10 cellular contexts compared by ENCODE assay signal in genomic region chr19:372306-372890, GRCh38. TPM values are rescaled to one million over a fixed set of nuclear protein-coding genes. Genes with fewer than 3 reads are reported as not detected.
A peak's percentile ranks its signal among the peaks of the same experiment; 100 is the strongest.
DNase-seq lines count a peak whose midpoint lies in the region; ATAC-seq and TF ChIP-seq lines count a peak whose summit lies in the region.
"Had no signal": no experiment of that assay in that cellular context is flagged by ENCODE, and none has a peak within 500 bp of the region (broad histone marks: within the 10 kb centered on the region; RNA-seq: fewer than 3 reads in every experiment).

No MANE protein-coding gene starts in this region.

- H3K9ac ChIP-seq in Loucy (ENCODE audit: low read depth, low read length, poor library complexity, severe bottlenecking) = no peak overlapping the region
- no peak overlapping the region for H3K9ac ChIP-seq in H9 (ENCODE audit: extremely low read depth, insufficient read length, low read length)

- H3K36me3 Mint-ChIP-seq in chondrocyte (ENCODE audit: low read depth) (no peaks in the 10 kb centered on the region), H9 (ENCODE audit: insufficient read depth in 1 of 3, low read depth in 3 of 3) (peaks cover 0 to 4% (median 3%) of the 10 kb centered on the region in 3 experiments; a peak in 4 of 7 replicates)

- peak overlapping the region; percentile 55 for H3K27ac Mint-ChIP-seq in chondrocyte (ENCODE audit: unreplicated experiment)
- no peak overlapping the region; a peak in 1 of 7 replicates for H3K27ac Mint-ChIP-seq in H9
- H3K27ac Mint-ChIP-seq: activated T-cell treated with anti-CD3 and anti-CD28 coated beads, Interleukin-2, amount 50 U/mL, for 72 hours had no signal

- no peak overlapping the region for H2BK5ac ChIP-seq in H9 (ENCODE audit: insufficient read length, low read length)

- H4K5ac ChIP-seq in H9 (ENCODE audit: insufficient read length, low read depth, low read length) = no peak overlapping the region

- H3K23me2 ChIP-seq in H9 (ENCODE audit: insufficient read length, low read depth, low read length, poor library complexity, severe bottlenecking) = no peaks in the 10 kb centered on the region

- H3K9me3 Mint-ChIP-seq in chondrocyte (ENCODE audit: low read depth) (no peaks in the 10 kb centered on the region), H9 (peaks cover 3 to 4% of the 10 kb centered on the region in 2 experiments; a peak in 3 of 5 replicates)
- H3K9me3 Mint-ChIP-seq: activated T-cell treated with anti-CD3 and anti-CD28 coated beads, Interleukin-2, amount 50 U/mL, for 72 hours had no signal

- ATAC-seq in activated CD4-positive, CD25-positive, alpha-beta regulatory T cell treated with anti-CD3 and anti-CD28 coated beads, Interleukin-2, amount 50 U/mL, for 24 hours = no peak
- ATAC-seq: activated T-cell treated with anti-CD3 and anti-CD28 coated beads, Interleukin-2, amount 50 U/mL, for 72 hours had no signal

- no peak overlapping the region for H2AK5ac ChIP-seq in H9 (ENCODE audit: insufficient read length, low read length)

- no peak overlapping the region for H3K4ac ChIP-seq in H9 (ENCODE audit: low read depth, low read length)

- no peak overlapping the region for H3K4me3 ChIP-seq in Loucy (ENCODE audit: low read length, poor library complexity, severe bottlenecking)
- H3K4me3 ChIP-seq: pancreas had no signal

- H3K27me3 ChIP-seq in Loucy (ENCODE audit: insufficient read depth, low read length, poor library complexity, severe bottlenecking) (no peaks in the 10 kb centered on the region), H9 (ENCODE audit: insufficient read depth, low read length) (no peaks in the 10 kb centered on the region)
- H3K27me3 ChIP-seq: pancreas had no signal

- H3K79me2 ChIP-seq in Loucy (ENCODE audit: insufficient read depth, low read length) (no peaks in the 10 kb centered on the region), H9 (ENCODE audit: insufficient read depth, low read length) (no peaks in the 10 kb centered on the region)

- H3K9me3 ChIP-seq in Loucy (ENCODE audit: insufficient read depth, low read depth, low read length) (no peaks in the 10 kb centered on the region; the same call in 1 of the 2 replicates), H9 (ENCODE audit: control insufficient read depth, low read depth, low read length) (no peaks in the 10 kb centered on the region)
- H3K9me3 ChIP-seq: pancreas had no signal

- no peak overlapping the region for H2BK120ac ChIP-seq in H9 (ENCODE audit: low read depth, low read length, poor library complexity, severe bottlenecking)

- peaks cover 3% of the 10 kb centered on the region for H3K4me1 ChIP-seq in Loucy (ENCODE audit: insufficient read depth, low read length, poor library complexity, severe bottlenecking)
- H3K4me1 ChIP-seq in H9 (ENCODE audit: insufficient read depth, low read length) = no peaks in the 10 kb centered on the region
- H3K4me1 ChIP-seq: pancreas had no signal

- no peak overlapping the region for H4K91ac ChIP-seq in H9 (ENCODE audit: insufficient read length, low read depth, low read length)

- no peaks in the 10 kb centered on the region for H3K79me1 ChIP-seq in H9 (ENCODE audit: insufficient read depth, low read depth, low read length, poor library complexity, severe bottlenecking)

- H2BK20ac ChIP-seq in H9 (ENCODE audit: low read depth, low read length, poor library complexity, severe bottlenecking) = no peak overlapping the region

- no peak overlapping the region for H3K27ac ChIP-seq in H9 (ENCODE audit: insufficient read length, low read depth, low read length)
- H3K27ac ChIP-seq: pancreas had no signal

- no peak overlapping the region for H3K18ac ChIP-seq in H9 (ENCODE audit: insufficient read length, low read depth, low read length)

- no peak overlapping the region for H4K8ac ChIP-seq in H9 (replicated peaks; ENCODE audit: insufficient read length, low read depth, low read length)

- WGBS in H9 (ENCODE audit: extremely low coverage, insufficient read length, low lambda C conversion rate) = no CpG with 5 or more reads among the region's 14 CpGs

- DNase-seq in AG09319 (ENCODE audit: extremely low read depth, low read depth) (peak; percentile 54), chondrocyte (ENCODE audit: low spot score) (peak; percentile 84), lung microvascular endothelial cell (ENCODE audit: low read depth in 2 of 2) (peak; percentile 37 to 71), NCI-H748 treated with DMSO at 0.1 percent for 48 hours (lab: John Stamatoyannopoulos, UW) (no peak), NCI-H82 (lab: John Stamatoyannopoulos, UW) (no peak), H9 (no peak)
- DNase-seq: activated T-cell treated with anti-CD3 and anti-CD28 coated beads, Interleukin-2, amount 50 U/mL, for 72 hours; pancreas had no signal

- H3K9me2 ChIP-seq in Loucy (replicated peaks; ENCODE audit: low read depth, low read length) = no peaks in the 10 kb centered on the region

- no peaks in the 10 kb centered on the region for H3K36me3 ChIP-seq in Loucy (ENCODE audit: insufficient read depth, low read length)
- H3K36me3 ChIP-seq: pancreas had no signal

- H2BK15ac ChIP-seq in H9 (ENCODE audit: low read depth, low read length) = no peak overlapping the region

- no peaks in the 10 kb centered on the region for H3F3A ChIP-seq in Loucy (ENCODE audit: low read depth)

- H3K14ac ChIP-seq in H9 (ENCODE audit: insufficient read depth, low read length) = no peak overlapping the region

- TF ChIP-seq CTCF in AG09319 (IDR thresholded peaks at IDR 0.05; ENCODE audit: low read depth, low read length) = no peak
- no peak for TF ChIP-seq CTCF in Loucy (conservative IDR thresholded peaks at IDR 0.05; ENCODE audit: low read length)
- no peak for TF ChIP-seq CTCF in chondrocyte (IDR thresholded peaks at IDR 0.05)
- no peak for TF ChIP-seq CTCF in H9 (conservative IDR thresholded peaks at IDR 0.05)

- H3K4me3 Mint-ChIP-seq in chondrocyte (ENCODE audit: unreplicated experiment) (no peak overlapping the region), H9 (no peak overlapping the region)
- H3K4me3 Mint-ChIP-seq: activated T-cell treated with anti-CD3 and anti-CD28 coated beads, Interleukin-2, amount 50 U/mL, for 72 hours had no signal

- no peak overlapping the region for H3T11ph ChIP-seq in H9 (ENCODE audit: low read length)

- H3K4me2 ChIP-seq in Loucy (ENCODE audit: low read depth, low read length, poor library complexity, severe bottlenecking) = peak overlapping the region; percentile 29
- no peak overlapping the region for H3K4me2 ChIP-seq in H9 (ENCODE audit: insufficient read depth, insufficient read length, low read length)

- no peak overlapping the region for H2AFZ ChIP-seq in Loucy (ENCODE audit: low read length)
- no peak overlapping the region for H2AFZ ChIP-seq in H9 (ENCODE audit: low read length)

- H3K56ac ChIP-seq in H9 (ENCODE audit: insufficient read length, low read depth, low read length) = no peak overlapping the region

- H4K20me1 ChIP-seq in Loucy (ENCODE audit: insufficient read depth, low read length, poor library complexity, severe bottlenecking) (no peaks in the 10 kb centered on the region), H9 (ENCODE audit: control insufficient read depth, insufficient read depth, insufficient read length) (no peaks in the 10 kb centered on the region)

- H3K4me1 Mint-ChIP-seq in chondrocyte (ENCODE audit: low read depth) (peaks cover 12% of the 10 kb centered on the region), H9 (peaks cover 0 to 9% of the 10 kb centered on the region in 2 experiments; a peak in 1 of 4 replicates)

- no peak overlapping the region for H2BK12ac ChIP-seq in H9 (ENCODE audit: insufficient read length, low read depth, low read length)

- H3K23ac ChIP-seq in H9 (ENCODE audit: insufficient read length, low read depth, low read length) = no peak overlapping the region

- H3K27me3 Mint-ChIP-seq in chondrocyte (ENCODE audit: low read depth) (peaks cover 30% of the 10 kb centered on the region), H9 (ENCODE audit: low read depth) (peaks cover 27% of the 10 kb centered on the region)

RNA-seq across cellular contexts. Expression of gene MIER2, which starts 27.8 kb away (rescaled TPM):
- total RNA-seq in chondrocyte (40.2 to 44.5 TPM (median 42.4 TPM) in 3 replicates), lung microvascular endothelial cell (6.5 and 6.9 TPM in 2 replicates), H9 (2021) (60.5 TPM in 2 replicates)

RNA-seq across cellular contexts. Expression of gene C2CD4C, which starts 36.5 kb away (rescaled TPM):
- total RNA-seq in chondrocyte (1.1 to 1.4 TPM (median 1.4 TPM) in 3 replicates), lung microvascular endothelial cell (2.0 and 7.5 TPM in 2 replicates), H9 (2021) (14.6 and 15.4 TPM in 2 replicates)

Comparison
In these comparisons a context has a peak if more than half of its experiments do, and no peak if none do; other contexts are left out.
1. DNase-seq: peak in AG09319 (single experiment), chondrocyte (single experiment) and lung microvascular endothelial cell (2 of 2); none in NCI-H748 treated with DMSO at 0.1 percent for 48 hours (single experiment), NCI-H82 (single experiment) and H9 (single experiment).